1 cellular context compared by ENCODE assay signal in the genomic region with DNA sequence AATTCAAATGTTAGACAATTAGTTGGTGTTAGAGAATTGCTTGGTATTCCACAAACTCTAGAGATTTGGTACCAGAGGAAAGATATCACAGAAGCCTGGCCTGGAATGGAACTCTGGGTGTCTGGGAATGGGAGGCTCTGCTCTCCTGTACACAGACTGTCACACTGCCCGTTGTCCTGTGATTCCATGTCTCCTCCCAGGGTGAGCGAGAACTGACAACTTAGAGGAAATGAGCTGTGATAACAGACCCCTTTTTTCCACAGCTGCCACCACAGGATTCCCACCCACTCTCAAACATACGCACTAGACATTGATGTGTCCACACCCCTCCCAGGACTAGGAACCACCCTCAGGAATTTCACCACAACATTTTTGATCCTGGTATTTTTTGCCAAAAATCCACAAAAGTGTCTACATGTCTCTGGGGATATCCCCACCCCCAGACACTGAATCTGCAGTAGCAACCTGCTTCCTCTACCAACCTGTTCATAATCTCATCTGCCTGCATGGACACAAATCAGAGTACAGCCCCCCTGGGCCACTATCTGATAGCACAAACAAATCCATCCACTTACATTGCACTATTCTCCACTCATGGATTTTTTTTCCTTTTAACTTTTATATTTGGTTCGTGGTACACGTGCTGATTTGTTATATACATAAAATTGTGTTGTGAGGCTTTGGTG.
TF ChIP-seq lines count a peak whose summit lies in the region.

No MANE protein-coding gene starts in this region.

TF ChIP-seq in K562, 482 proteins besides CTCF, POLR2A, EP300 and RAD21 (continued from another document and continues in another):
- 0 out of 4 replicates have a peak, but pooled peaks of 1 of the 2 experiments have one; percentile 35 for TF ChIP-seq HDAC1 (IDR thresholded peaks at IDR 0.05)
- TF ChIP-seq, protein P1, sequence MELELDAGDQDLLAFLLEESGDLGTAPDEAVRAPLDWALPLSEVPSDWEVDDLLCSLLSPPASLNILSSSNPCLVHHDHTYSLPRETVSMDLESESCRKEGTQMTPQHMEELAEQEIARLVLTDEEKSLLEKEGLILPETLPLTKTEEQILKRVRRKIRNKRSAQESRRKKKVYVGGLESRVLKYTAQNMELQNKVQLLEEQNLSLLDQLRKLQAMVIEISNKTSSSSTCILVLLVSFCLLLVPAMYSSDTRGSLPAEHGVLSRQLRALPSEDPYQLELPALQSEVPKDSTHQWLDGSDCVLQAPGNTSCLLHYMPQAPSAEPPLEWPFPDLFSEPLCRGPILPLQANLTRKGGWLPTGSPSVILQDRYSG (tag; conservative IDR thresholded peaks at IDR 0.05; ENCODE audit: low read depth): no peak
- TF ChIP-seq, protein P2, sequence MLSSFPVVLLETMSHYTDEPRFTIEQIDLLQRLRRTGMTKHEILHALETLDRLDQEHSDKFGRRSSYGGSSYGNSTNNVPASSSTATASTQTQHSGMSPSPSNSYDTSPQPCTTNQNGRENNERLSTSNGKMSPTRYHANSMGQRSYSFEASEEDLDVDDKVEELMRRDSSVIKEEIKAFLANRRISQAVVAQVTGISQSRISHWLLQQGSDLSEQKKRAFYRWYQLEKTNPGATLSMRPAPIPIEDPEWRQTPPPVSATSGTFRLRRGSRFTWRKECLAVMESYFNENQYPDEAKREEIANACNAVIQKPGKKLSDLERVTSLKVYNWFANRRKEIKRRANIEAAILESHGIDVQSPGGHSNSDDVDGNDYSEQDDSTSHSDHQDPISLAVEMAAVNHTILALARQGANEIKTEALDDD (IDR thresholded peaks at IDR 0.05): no peak
- no peak for TF ChIP-seq DIDO1 (tag; IDR thresholded peaks at IDR 0.05; ENCODE audit: low read depth)
- TF ChIP-seq, protein P3, sequence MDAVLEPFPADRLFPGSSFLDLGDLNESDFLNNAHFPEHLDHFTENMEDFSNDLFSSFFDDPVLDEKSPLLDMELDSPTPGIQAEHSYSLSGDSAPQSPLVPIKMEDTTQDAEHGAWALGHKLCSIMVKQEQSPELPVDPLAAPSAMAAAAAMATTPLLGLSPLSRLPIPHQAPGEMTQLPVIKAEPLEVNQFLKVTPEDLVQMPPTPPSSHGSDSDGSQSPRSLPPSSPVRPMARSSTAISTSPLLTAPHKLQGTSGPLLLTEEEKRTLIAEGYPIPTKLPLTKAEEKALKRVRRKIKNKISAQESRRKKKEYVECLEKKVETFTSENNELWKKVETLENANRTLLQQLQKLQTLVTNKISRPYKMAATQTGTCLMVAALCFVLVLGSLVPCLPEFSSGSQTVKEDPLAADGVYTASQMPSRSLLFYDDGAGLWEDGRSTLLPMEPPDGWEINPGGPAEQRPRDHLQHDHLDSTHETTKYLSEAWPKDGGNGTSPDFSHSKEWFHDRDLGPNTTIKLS (IDR thresholded peaks at IDR 0.05; ENCODE audit: borderline replicate concordance, low read depth): no peak
- TF ChIP-seq, protein P4, sequence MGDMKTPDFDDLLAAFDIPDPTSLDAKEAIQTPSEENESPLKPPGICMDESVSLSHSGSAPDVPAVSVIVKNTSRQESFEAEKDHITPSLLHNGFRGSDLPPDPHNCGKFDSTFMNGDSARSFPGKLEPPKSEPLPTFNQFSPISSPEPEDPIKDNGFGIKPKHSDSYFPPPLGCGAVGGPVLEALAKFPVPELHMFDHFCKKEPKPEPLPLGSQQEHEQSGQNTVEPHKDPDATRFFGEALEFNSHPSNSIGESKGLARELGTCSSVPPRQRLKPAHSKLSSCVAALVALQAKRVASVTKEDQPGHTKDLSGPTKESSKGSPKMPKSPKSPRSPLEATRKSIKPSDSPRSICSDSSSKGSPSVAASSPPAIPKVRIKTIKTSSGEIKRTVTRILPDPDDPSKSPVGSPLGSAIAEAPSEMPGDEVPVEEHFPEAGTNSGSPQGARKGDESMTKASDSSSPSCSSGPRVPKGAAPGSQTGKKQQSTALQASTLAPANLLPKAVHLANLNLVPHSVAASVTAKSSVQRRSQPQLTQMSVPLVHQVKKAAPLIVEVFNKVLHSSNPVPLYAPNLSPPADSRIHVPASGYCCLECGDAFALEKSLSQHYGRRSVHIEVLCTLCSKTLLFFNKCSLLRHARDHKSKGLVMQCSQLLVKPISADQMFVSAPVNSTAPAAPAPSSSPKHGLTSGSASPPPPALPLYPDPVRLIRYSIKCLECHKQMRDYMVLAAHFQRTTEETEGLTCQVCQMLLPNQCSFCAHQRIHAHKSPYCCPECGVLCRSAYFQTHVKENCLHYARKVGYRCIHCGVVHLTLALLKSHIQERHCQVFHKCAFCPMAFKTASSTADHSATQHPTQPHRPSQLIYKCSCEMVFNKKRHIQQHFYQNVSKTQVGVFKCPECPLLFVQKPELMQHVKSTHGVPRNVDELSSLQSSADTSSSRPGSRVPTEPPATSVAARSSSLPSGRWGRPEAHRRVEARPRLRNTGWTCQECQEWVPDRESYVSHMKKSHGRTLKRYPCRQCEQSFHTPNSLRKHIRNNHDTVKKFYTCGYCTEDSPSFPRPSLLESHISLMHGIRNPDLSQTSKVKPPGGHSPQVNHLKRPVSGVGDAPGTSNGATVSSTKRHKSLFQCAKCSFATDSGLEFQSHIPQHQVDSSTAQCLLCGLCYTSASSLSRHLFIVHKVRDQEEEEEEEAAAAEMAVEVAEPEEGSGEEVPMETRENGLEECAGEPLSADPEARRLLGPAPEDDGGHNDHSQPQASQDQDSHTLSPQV (IDR thresholded peaks at IDR 0.05): no peak
- no peak for TF ChIP-seq POLR2AphosphoS2 (IDR thresholded peaks at IDR 0.05; ENCODE audit: low read length)
- TF ChIP-seq YY1 (IDR thresholded peaks at IDR 0.05; ENCODE audit: borderline replicate concordance in 1 of 3, control insufficient read depth in 1 of 3, extremely low read depth in 1 of 3, insufficient read depth in 3 of 3, insufficient read length in 1 of 3, insufficient replicate concordance in 2 of 3, low read depth in 1 of 3, low read length in 2 of 3): no peak
- no peak for TF ChIP-seq MCM3 (IDR thresholded peaks at IDR 0.05)
- TF ChIP-seq ELF4 (CRISPR knock-in tag; IDR thresholded peaks at IDR 0.05): no peak
- TF ChIP-seq ZNF354B (CRISPR knock-in tag; IDR thresholded peaks at IDR 0.05): no peak
- TF ChIP-seq CBFA2T2 (conservative IDR thresholded peaks at IDR 0.05): peak; percentile 35; the same call in 1 of the 2 replicates
- TF ChIP-seq ZNF324 (CRISPR knock-in tag; IDR thresholded peaks at IDR 0.05): no peak
- TF ChIP-seq, protein P5, sequence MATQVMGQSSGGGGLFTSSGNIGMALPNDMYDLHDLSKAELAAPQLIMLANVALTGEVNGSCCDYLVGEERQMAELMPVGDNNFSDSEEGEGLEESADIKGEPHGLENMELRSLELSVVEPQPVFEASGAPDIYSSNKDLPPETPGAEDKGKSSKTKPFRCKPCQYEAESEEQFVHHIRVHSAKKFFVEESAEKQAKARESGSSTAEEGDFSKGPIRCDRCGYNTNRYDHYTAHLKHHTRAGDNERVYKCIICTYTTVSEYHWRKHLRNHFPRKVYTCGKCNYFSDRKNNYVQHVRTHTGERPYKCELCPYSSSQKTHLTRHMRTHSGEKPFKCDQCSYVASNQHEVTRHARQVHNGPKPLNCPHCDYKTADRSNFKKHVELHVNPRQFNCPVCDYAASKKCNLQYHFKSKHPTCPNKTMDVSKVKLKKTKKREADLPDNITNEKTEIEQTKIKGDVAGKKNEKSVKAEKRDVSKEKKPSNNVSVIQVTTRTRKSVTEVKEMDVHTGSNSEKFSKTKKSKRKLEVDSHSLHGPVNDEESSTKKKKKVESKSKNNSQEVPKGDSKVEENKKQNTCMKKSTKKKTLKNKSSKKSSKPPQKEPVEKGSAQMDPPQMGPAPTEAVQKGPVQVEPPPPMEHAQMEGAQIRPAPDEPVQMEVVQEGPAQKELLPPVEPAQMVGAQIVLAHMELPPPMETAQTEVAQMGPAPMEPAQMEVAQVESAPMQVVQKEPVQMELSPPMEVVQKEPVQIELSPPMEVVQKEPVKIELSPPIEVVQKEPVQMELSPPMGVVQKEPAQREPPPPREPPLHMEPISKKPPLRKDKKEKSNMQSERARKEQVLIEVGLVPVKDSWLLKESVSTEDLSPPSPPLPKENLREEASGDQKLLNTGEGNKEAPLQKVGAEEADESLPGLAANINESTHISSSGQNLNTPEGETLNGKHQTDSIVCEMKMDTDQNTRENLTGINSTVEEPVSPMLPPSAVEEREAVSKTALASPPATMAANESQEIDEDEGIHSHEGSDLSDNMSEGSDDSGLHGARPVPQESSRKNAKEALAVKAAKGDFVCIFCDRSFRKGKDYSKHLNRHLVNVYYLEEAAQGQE (CRISPR knock-in tag; IDR thresholded peaks at IDR 0.05; ENCODE audit: low read depth): no peak
- no peak for TF ChIP-seq POLR2H (tag; IDR thresholded peaks at IDR 0.05; ENCODE audit: low read depth)
- TF ChIP-seq, protein P6, sequence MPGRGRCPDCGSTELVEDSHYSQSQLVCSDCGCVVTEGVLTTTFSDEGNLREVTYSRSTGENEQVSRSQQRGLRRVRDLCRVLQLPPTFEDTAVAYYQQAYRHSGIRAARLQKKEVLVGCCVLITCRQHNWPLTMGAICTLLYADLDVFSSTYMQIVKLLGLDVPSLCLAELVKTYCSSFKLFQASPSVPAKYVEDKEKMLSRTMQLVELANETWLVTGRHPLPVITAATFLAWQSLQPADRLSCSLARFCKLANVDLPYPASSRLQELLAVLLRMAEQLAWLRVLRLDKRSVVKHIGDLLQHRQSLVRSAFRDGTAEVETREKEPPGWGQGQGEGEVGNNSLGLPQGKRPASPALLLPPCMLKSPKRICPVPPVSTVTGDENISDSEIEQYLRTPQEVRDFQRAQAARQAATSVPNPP (IDR thresholded peaks at IDR 0.05; ENCODE audit: borderline replicate concordance, insufficient read depth, insufficient read length): no peak
- TF ChIP-seq, protein P7, sequence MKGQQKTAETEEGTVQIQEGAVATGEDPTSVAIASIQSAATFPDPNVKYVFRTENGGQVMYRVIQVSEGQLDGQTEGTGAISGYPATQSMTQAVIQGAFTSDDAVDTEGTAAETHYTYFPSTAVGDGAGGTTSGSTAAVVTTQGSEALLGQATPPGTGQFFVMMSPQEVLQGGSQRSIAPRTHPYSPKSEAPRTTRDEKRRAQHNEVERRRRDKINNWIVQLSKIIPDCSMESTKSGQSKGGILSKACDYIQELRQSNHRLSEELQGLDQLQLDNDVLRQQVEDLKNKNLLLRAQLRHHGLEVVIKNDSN (CRISPR knock-in tag; IDR thresholded peaks at IDR 0.05): no peak
- TF ChIP-seq SIRT6 (IDR thresholded peaks at IDR 0.05; ENCODE audit: low read depth, low read length): no peak
- TF ChIP-seq, protein P8, sequence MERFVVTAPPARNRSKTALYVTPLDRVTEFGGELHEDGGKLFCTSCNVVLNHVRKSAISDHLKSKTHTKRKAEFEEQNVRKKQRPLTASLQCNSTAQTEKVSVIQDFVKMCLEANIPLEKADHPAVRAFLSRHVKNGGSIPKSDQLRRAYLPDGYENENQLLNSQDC (CRISPR knock-in tag; IDR thresholded peaks at IDR 0.05): no peak
- TF ChIP-seq HNRNPL (IDR thresholded peaks at IDR 0.05; ENCODE audit: low read depth, low read length): no peak
- TF ChIP-seq SMC3 (conservative IDR thresholded peaks at IDR 0.05; ENCODE audit: insufficient read depth, low read depth, low read length): no peak
- peak; percentile 79 to 81; a peak in 3 of 4 replicates for TF ChIP-seq KDM1A (IDR thresholded peaks at IDR 0.05)
- TF ChIP-seq FOXP1 (CRISPR knock-in tag; IDR thresholded peaks at IDR 0.05): no peak
- TF ChIP-seq, protein P9, sequence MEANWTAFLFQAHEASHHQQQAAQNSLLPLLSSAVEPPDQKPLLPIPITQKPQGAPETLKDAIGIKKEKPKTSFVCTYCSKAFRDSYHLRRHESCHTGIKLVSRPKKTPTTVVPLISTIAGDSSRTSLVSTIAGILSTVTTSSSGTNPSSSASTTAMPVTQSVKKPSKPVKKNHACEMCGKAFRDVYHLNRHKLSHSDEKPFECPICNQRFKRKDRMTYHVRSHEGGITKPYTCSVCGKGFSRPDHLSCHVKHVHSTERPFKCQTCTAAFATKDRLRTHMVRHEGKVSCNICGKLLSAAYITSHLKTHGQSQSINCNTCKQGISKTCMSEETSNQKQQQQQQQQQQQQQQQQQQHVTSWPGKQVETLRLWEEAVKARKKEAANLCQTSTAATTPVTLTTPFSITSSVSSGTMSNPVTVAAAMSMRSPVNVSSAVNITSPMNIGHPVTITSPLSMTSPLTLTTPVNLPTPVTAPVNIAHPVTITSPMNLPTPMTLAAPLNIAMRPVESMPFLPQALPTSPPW (CRISPR knock-in tag; IDR thresholded peaks at IDR 0.05): no peak; the same call in 1 of the 2 replicates
- no peak for TF ChIP-seq ZNF766 (CRISPR knock-in tag; conservative IDR thresholded peaks at IDR 0.05)
- TF ChIP-seq ZNF224 (CRISPR knock-in tag; IDR thresholded peaks at IDR 0.05): no peak
- TF ChIP-seq ETV5 (CRISPR knock-in tag; IDR thresholded peaks at IDR 0.05; ENCODE audit: low read depth): no peak
- TF ChIP-seq CBFA2T3 (IDR thresholded peaks at IDR 0.05): peak; percentile 59
- no peak for TF ChIP-seq FOXK2 (conservative IDR thresholded peaks at IDR 0.05 in 1 of 2, IDR thresholded peaks at IDR 0.05 in 1 of 2; ENCODE audit: low read depth in 2 of 2)
- no peak for TF ChIP-seq SRSF3 (IDR thresholded peaks at IDR 0.05; ENCODE audit: insufficient read depth, low read length)
- TF ChIP-seq EHMT2 (IDR thresholded peaks at IDR 0.05): no peak
- no peak for TF ChIP-seq ZNF778 (CRISPR knock-in tag; IDR thresholded peaks at IDR 0.05)
- TF ChIP-seq EGR1 (conservative IDR thresholded peaks at IDR 0.05): peak; percentile 39; the same call in 1 of the 2 replicates
- no peak for TF ChIP-seq PPARD (CRISPR knock-in tag; IDR thresholded peaks at IDR 0.05)
- TF ChIP-seq, protein P10, sequence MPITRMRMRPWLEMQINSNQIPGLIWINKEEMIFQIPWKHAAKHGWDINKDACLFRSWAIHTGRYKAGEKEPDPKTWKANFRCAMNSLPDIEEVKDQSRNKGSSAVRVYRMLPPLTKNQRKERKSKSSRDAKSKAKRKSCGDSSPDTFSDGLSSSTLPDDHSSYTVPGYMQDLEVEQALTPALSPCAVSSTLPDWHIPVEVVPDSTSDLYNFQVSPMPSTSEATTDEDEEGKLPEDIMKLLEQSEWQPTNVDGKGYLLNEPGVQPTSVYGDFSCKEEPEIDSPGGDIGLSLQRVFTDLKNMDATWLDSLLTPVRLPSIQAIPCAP (CRISPR knock-in tag; IDR thresholded peaks at IDR 0.05; ENCODE audit: borderline replicate concordance): no peak
- TF ChIP-seq ADNP (tag; IDR thresholded peaks at IDR 0.05): no peak
- TF ChIP-seq, protein P11, sequence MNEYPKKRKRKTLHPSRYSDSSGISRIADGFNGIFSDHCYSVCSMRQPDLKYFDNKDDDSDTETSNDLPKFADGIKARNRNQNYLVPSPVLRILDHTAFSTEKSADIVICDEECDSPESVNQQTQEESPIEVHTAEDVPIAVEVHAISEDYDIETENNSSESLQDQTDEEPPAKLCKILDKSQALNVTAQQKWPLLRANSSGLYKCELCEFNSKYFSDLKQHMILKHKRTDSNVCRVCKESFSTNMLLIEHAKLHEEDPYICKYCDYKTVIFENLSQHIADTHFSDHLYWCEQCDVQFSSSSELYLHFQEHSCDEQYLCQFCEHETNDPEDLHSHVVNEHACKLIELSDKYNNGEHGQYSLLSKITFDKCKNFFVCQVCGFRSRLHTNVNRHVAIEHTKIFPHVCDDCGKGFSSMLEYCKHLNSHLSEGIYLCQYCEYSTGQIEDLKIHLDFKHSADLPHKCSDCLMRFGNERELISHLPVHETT (CRISPR knock-in tag; conservative IDR thresholded peaks at IDR 0.05 in 1 of 2, IDR thresholded peaks at IDR 0.05 in 1 of 2): no peak
- no peak for TF ChIP-seq DNMT1 (IDR thresholded peaks at IDR 0.05)
- TF ChIP-seq ZFP1 (CRISPR knock-in tag; IDR thresholded peaks at IDR 0.05): no peak
- TF ChIP-seq HIVEP1 (CRISPR knock-in tag; IDR thresholded peaks at IDR 0.05): no peak
- no peak for TF ChIP-seq ARHGAP35 (IDR thresholded peaks at IDR 0.05; ENCODE audit: partially characterized antibody)
